8 cellular contexts compared by ENCODE assay signal in the genomic region with DNA sequence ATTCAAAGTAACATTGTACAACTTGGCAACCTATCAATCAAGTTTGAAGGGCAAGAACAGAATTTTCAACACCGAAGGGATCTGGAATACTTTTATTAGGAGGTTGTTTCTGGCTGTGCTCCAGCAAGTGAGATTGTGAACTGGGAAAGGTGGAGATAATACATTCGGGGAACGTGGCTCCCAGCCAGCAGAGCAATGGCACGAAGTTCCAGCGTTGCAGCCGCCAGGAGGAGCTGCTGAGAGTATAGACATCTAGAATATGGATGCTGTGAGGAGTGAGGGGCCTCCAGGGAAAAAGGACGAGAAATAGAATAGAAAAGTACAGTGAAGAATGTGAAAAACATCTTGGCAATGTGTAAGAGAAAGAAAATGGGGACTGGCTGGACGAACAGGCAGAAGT.
A peak's percentile ranks its signal among the peaks of the same experiment; 100 is the strongest.
DNase-seq lines count a peak whose midpoint lies in the region; ATAC-seq and TF ChIP-seq lines count a peak whose summit lies in the region.

No MANE protein-coding gene starts in this region.

- H3K4me3 ChIP-seq in psoas muscle = no peak overlapping the region

- DNase-seq in activated CD4-positive, alpha-beta T cell treated with anti-CD3 and anti-CD28 coated beads, Interleukin-2, amount 50 U/mL, for 48 hours = peak; percentile 4 to 8
- DNase-seq in activated CD4-positive, alpha-beta T cell treated with anti-CD3 and anti-CD28 coated beads for 4 hours = no peak
- DNase-seq in NAMALWA (ENCODE audit: low spot score) (peak; percentile 34), ecto neural progenitor cell (ENCODE audit: low spot score) (peak; percentile 66), psoas muscle (no peak), NOMO-1 (lab: John Stamatoyannopoulos, UW; ENCODE audit: unreplicated experiment in 2 of 2) (no peak), GM19238 (ENCODE audit: insufficient read length, low spot score) (no peak)

- peaks cover 0 to 27% (median 5%) of the 10 kb centered on the region in 3 donors for H3K27me3 ChIP-seq in psoas muscle (ENCODE audit: insufficient read depth in 3 of 3, low read length in 2 of 3)

- H3K27ac ChIP-seq in psoas muscle = no peak overlapping the region

- ATAC-seq in psoas muscle (no peak), HG03460 (IDR thresholded peaks at IDR 0.05; ENCODE audit: unreplicated experiment) (no peak)

- no peaks in the 10 kb centered on the region for H3K36me3 ChIP-seq in psoas muscle (ENCODE audit: insufficient read depth in 1 of 2, low read depth in 1 of 2)

- intact Hi-C loops in psoas muscle (cut with DNase I) = no loop called here

- peak; percentile 17 for TF ChIP-seq CTCF in psoas muscle (IDR thresholded peaks at IDR 0.05)

- H3K9me3 ChIP-seq in psoas muscle = no peaks in the 10 kb centered on the region

- H3K4me1 ChIP-seq in psoas muscle = no peaks in the 10 kb centered on the region

- 13 to 16% (median 16%) methylated on average over 8 of the region's 8 CpGs for WGBS in psoas muscle, 3 donors

Comparison
In these comparisons a context has a peak if more than half of its experiments do, and no peak if none do; other contexts are left out.
1. DNase-seq: peak in activated CD4-positive, alpha-beta T cell treated with anti-CD3 and anti-CD28 coated beads, Interleukin-2, amount 50 U/mL, for 48 hours (2 of 2), NAMALWA (single experiment) and ecto neural progenitor cell (single experiment); none in activated CD4-positive, alpha-beta T cell treated with anti-CD3 and anti-CD28 coated beads for 4 hours (0 of 2), psoas muscle (0 of 2), NOMO-1 (0 of 2) and GM19238 (single experiment).